In the genomic region with DNA sequence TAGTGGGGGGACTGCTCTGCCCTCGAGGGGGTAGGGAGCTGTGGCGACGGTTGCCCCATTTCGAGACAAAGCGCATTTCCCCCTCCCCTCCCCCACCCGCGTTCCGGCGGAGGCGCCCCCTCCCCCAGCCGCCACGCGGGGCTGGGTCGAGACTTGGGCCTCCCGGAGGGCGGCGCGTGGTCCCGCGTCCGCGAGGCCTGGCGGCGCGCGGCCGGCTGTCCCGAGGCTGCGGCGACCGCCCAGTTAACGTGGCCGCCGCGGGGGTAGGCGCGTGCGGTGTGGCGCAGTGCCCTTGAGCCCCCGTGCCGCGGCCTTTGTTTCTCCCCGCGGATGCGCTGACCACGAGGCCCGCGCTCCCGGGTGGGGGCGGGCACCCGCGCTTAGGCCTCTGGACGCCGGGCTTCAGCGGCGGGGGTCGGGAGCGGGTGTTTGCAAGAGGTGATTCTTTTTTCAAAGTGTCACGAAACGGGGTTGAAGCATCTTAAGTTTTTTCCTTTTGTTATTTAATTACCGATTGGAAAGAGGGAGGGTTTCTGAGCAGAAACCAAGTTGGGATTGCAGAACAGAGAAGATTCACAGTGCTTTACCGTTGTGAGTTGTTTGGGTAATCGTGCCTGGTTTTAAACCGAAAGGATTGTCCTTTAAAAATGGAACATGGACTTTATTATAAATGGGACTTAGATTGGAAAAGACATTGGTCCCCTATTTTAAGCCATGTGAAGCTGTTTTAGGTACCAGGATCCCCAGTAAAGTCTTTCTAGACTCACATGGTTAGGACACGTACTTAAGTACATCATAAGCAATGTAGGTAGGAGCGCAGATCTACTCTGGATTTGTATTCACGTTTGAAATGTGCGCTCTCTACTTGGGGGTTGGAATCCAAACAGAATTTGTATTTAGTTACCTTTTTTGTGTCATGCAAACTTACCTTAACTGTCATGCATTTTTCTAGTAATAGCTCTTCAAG, we compare ENCODE assay signal across 9 cellular contexts. TPM values are rescaled to one million over a fixed set of nuclear protein-coding genes. Genes with fewer than 3 reads are reported as not detected.
DNase-seq lines count a peak whose midpoint lies in the region; ATAC-seq and FAIRE-seq lines count a peak whose summit lies in the region.
"Had no signal": no experiment of that assay in that cellular context is flagged by ENCODE, and none has a peak within 500 bp of the region (broad histone marks: within the 10 kb centered on the region; RNA-seq: fewer than 3 reads in every experiment).

No MANE protein-coding gene starts in this region.

- intact Hi-C loops in left cardiac atrium (cut with DNase I), result loop anchor here in 1 of 2 donors (10.0 kb wide), 1 partner anchor 108 kb away; no protein-coding TSS in a partner anchor

- H3K9me3 ChIP-seq in trophoblast cell (ENCODE audit: insufficient read depth, low read depth, low read length), result no peaks in the 10 kb centered on the region

- H3K4me1 Mint-ChIP-seq in activated naive CD8-positive, alpha-beta T cell (ENCODE audit: low read depth), result peaks cover 44% of the 10 kb centered on the region

- peak overlapping the region; percentile 99 for H3K27ac ChIP-seq in trophoblast cell (ENCODE audit: low read depth, low read length)

- H3K4me2 ChIP-seq in trophoblast cell (ENCODE audit: low read length), result peak overlapping the region; percentile 63

- H3K4me3 ChIP-seq in trophoblast cell (ENCODE audit: low read depth, low read length), result peak overlapping the region; percentile 95

- H3K4me3 Mint-ChIP-seq in activated naive CD8-positive, alpha-beta T cell, result peak overlapping the region; percentile 91

- H2AK5ac ChIP-seq in trophoblast cell (ENCODE audit: low read length), result peak overlapping the region; percentile 71

- H4K91ac ChIP-seq in trophoblast cell (ENCODE audit: low read depth, low read length), result peak overlapping the region; percentile 99

- peaks cover 32% of the 10 kb centered on the region for H3K79me2 ChIP-seq in trophoblast cell (ENCODE audit: control insufficient read depth, insufficient read depth, low read length, poor library complexity)

- peak overlapping the region; percentile 99 for H3K14ac ChIP-seq in trophoblast cell (ENCODE audit: low read length)

- no peaks in the 10 kb centered on the region for H3K27me3 Mint-ChIP-seq in activated naive CD8-positive, alpha-beta T cell

- no peaks in the 10 kb centered on the region for H3K4me1 ChIP-seq in trophoblast cell (ENCODE audit: control insufficient read depth in 1 of 2, insufficient read depth in 2 of 2, low read length in 2 of 2)

- ATAC-seq in HG02852 (IDR thresholded peaks at IDR 0.05; ENCODE audit: unreplicated experiment) (peak; percentile 6), left cardiac atrium (peak; percentile 18 to 23), HG02884 (IDR thresholded peaks at IDR 0.05; ENCODE audit: unreplicated experiment) (no peak)

- H2BK120ac ChIP-seq in trophoblast cell (ENCODE audit: insufficient read depth, low read length, poor library complexity), result peak overlapping the region; percentile 97

- WGBS in trophoblast cell (ENCODE audit: extremely low coverage, insufficient coverage, insufficient read length), result no CpG with 5 or more reads among the region's 68 CpGs

- peak overlapping the region; percentile 96 for H3K18ac ChIP-seq in trophoblast cell (ENCODE audit: low read length)

- H3K23ac ChIP-seq in trophoblast cell (ENCODE audit: low read length), result no peak overlapping the region

- H2BK12ac ChIP-seq in trophoblast cell (ENCODE audit: low read length), result peak overlapping the region; percentile 35

- peak overlapping the region; percentile 96 for H2BK5ac ChIP-seq in trophoblast cell (ENCODE audit: low read depth, low read length, poor library complexity)

- peak overlapping the region; percentile 78 for H2AFZ ChIP-seq in trophoblast cell (ENCODE audit: insufficient read depth, low read length, poor library complexity)

- peak overlapping the region; percentile 94 for H3K27ac Mint-ChIP-seq in activated naive CD8-positive, alpha-beta T cell

- peak; percentile 54 for DNase-seq in ELR (ENCODE audit: low read depth)
- peak; percentile 72 for DNase-seq in RPMI8226
- peak; percentile 66 for DNase-seq in left cardiac atrium
- peak in 1 of 2 donors; percentile 49 for DNase-seq in trophoblast cell
- DNase-seq in urothelium cell line (ENCODE audit: low spot score), result peak; percentile 60

- no peaks in the 10 kb centered on the region for H3K9me3 Mint-ChIP-seq in activated naive CD8-positive, alpha-beta T cell (ENCODE audit: low read depth)

- peak overlapping the region; percentile 96 for H4K8ac ChIP-seq in trophoblast cell (ENCODE audit: low read depth, low read length)

- no peaks in the 10 kb centered on the region for H3K27me3 ChIP-seq in trophoblast cell (ENCODE audit: insufficient read depth, low read length)

- H3K36me3 Mint-ChIP-seq in activated naive CD8-positive, alpha-beta T cell, result peaks cover 36% of the 10 kb centered on the region

- peak overlapping the region; percentile 94 for H4K12ac ChIP-seq in trophoblast cell (ENCODE audit: low read depth, low read length)

- peaks cover 4 to 6% of the 10 kb centered on the region in 2 experiments for H3K36me3 ChIP-seq in trophoblast cell (ENCODE audit: control insufficient read depth in 1 of 2, insufficient read depth in 2 of 2, low read length in 2 of 2)

- H3K79me1 ChIP-seq in trophoblast cell (ENCODE audit: low read length), result peaks cover 26% of the 10 kb centered on the region

- peak overlapping the region; percentile 96 for H3K9ac ChIP-seq in trophoblast cell (ENCODE audit: low read length)

- FAIRE-seq in urothelium cell line (lab: Jason Lieb, UNC), result peak; percentile 68
- FAIRE-seq: colon had no signal

- H3K4ac ChIP-seq in trophoblast cell (ENCODE audit: low read depth, low read length), result peak overlapping the region; percentile 96

RNA-seq across cellular contexts. Expression of gene CBX3, which starts 0.8 kb away (rescaled TPM):
- 10 to 100 TPM; 61.9 to 82.7 TPM for total RNA-seq in left cardiac atrium
- polyA plus RNA-seq in trophoblast cell (2013), result 270 TPM in 2 replicates

RNA-seq across cellular contexts. Expression of gene HNRNPA2B1, which starts 1.8 kb away (rescaled TPM):
- 100 to 1,000 TPM; 330 to 390 TPM for total RNA-seq in left cardiac atrium
- polyA plus RNA-seq in trophoblast cell (2013), result 576 and 608 TPM in 2 replicates

RNA-seq across cellular contexts. Expression of gene NFE2L3, which starts 50.3 kb away (rescaled TPM):
- 1 to 10 TPM; 1.3 to 1.7 TPM for total RNA-seq in left cardiac atrium
- polyA plus RNA-seq in trophoblast cell (2013), result 142 and 159 TPM in 2 replicates
